ENCODE assay signal across 13 cellular contexts in the genomic region with DNA sequence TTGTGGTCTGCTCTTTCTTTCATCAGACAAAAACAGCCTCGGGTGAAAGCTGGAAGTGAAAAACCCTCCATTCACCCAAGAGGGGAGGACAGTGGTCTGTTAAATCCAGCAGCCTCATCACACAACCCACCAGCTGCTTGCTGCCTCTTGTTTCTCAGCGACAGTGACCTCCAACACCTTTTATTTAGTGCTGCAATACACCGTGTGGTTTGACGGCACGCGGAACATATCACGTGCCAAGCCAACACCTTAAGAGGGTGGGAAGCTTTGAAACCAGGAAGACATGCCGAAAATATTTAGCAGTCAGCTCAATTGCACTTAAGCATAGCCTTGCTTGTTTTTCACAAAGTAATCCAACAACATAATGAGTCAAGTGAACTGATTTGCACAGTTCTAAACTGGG. TPM values are rescaled to one million over a fixed set of nuclear protein-coding genes. Genes with fewer than 3 reads are reported as not detected.
DNase-seq lines count a peak whose midpoint lies in the region; ATAC-seq and TF ChIP-seq lines count a peak whose summit lies in the region.
"Had no signal": no experiment of that assay in that cellular context is flagged by ENCODE, and none has a peak within 500 bp of the region (broad histone marks: within the 10 kb centered on the region; RNA-seq: fewer than 3 reads in every experiment).

No MANE protein-coding gene starts in this region.

- H2AFZ ChIP-seq in neural progenitor cell (replicated peaks): peak overlapping the region; percentile 77

- no peaks in the 10 kb centered on the region for H3K27me3 ChIP-seq in CD8-positive, alpha-beta T cell (ENCODE audit: insufficient read depth, low read length)
- H3K27me3 ChIP-seq in neural progenitor cell: no peaks in the 10 kb centered on the region

- no peak overlapping the region for H3K4me3 ChIP-seq in CD8-positive, alpha-beta T cell (ENCODE audit: low read depth, low read length)
- no peak overlapping the region for H3K4me3 ChIP-seq in neural progenitor cell
- H3K4me3 ChIP-seq: K562 had no signal

- H3K9me3 Mint-ChIP-seq in CD8-positive, alpha-beta T cell: no peaks in the 10 kb centered on the region
- H3K9me3 Mint-ChIP-seq in effector memory CD8-positive, alpha-beta T cell: no peaks in the 10 kb centered on the region
- no peaks in the 10 kb centered on the region for H3K9me3 Mint-ChIP-seq in neural progenitor cell
- no peaks in the 10 kb centered on the region for H3K9me3 Mint-ChIP-seq in activated CD4-positive, alpha-beta T cell treated with anti-CD3 and anti-CD28 coated beads, Interleukin-2, amount 10 ng/mL, durations not matched to agents 7 days and 5 days
- H3K9me3 Mint-ChIP-seq: T-helper 1 cell treated with Interleukin-12 subunit alpha and Interleukin-12 subunit beta and Interleukin-4 antibody, amounts not matched to agents 30 μg/mL and 1 μg/mL, for 36 hours had no signal

- no peaks in the 10 kb centered on the region for H3K9me3 ChIP-seq in CD8-positive, alpha-beta T cell (ENCODE audit: low read length)
- H3K9me3 ChIP-seq in neural progenitor cell (ENCODE audit: low read depth): no peaks in the 10 kb centered on the region

- H3F3A ChIP-seq in neural progenitor cell (ENCODE audit: low read depth): peaks cover 5% of the 10 kb centered on the region

- CTCF ChIA-PET in CD8-positive, alpha-beta T cell (lab: Charles Lee): no interaction called here
- CTCF ChIA-PET in activated CD4-positive, alpha-beta T cell treated with anti-CD3 and anti-CD28 coated beads, Interleukin-2, amount 10 ng/mL, durations not matched to agents 7 days and 5 days (lab: Charles Lee): no interaction called here

- peak in 4 of 7 experiments; percentile 4 to 29 (median 8) for DNase-seq in CD8-positive, alpha-beta T cell
- peak; percentile 6 to 14 (median 9) for DNase-seq in effector memory CD8-positive, alpha-beta T cell
- DNase-seq in neural progenitor cell (ENCODE audit: low spot score) (no peak), DMS 273 treated with DMSO at 0.1 percent for 48 hours (lab: John Stamatoyannopoulos, UW) (no peak)
- no peak for DNase-seq in activated CD4-positive, CD25-positive, alpha-beta regulatory T cell treated with anti-CD3 and anti-CD28 coated beads, Interleukin-2, amount 50 U/mL, for 72 hours
- DNase-seq in activated CD4-positive, alpha-beta T cell treated with anti-CD3 and anti-CD28 coated beads, Interleukin-2, amount 10 ng/mL, durations not matched to agents 7 days and 5 days: no peak
- DNase-seq: activated CD8-positive, alpha-beta memory T cell treated with anti-CD3 and anti-CD28 coated beads, Interleukin-2, amount 50 U/mL, for 4 hours; NCI-H748 treated with DMSO at 0.1 percent for 48 hours; stimulated activated naive CD8-positive, alpha-beta T cell treated with anti-CD3 and anti-CD28 coated beads, Interleukin-15, Interleukin-2, amounts not matched to agents 100 U/mL and 50 U/mL, for 24 hours had no signal

- no peaks in the 10 kb centered on the region for H3K27me3 Mint-ChIP-seq in CD8-positive, alpha-beta T cell (ENCODE audit: low read depth)
- H3K27me3 Mint-ChIP-seq in effector memory CD8-positive, alpha-beta T cell: peaks cover 5 to 9% of the 10 kb centered on the region in 2 donors
- H3K27me3 Mint-ChIP-seq in neural progenitor cell (ENCODE audit: insufficient read depth, low read depth): no peaks in the 10 kb centered on the region
- no peaks in the 10 kb centered on the region for H3K27me3 Mint-ChIP-seq in activated CD4-positive, alpha-beta T cell treated with anti-CD3 and anti-CD28 coated beads, Interleukin-2, amount 10 ng/mL, durations not matched to agents 7 days and 5 days

- H3K36me3 ChIP-seq in CD8-positive, alpha-beta T cell (ENCODE audit: insufficient read depth, low read length): no peaks in the 10 kb centered on the region
- H3K36me3 ChIP-seq in neural progenitor cell: no peaks in the 10 kb centered on the region

- no peak for TF ChIP-seq CTCF in CD8-positive, alpha-beta T cell (IDR thresholded peaks at IDR 0.05)
- TF ChIP-seq CTCF in neural progenitor cell (IDR thresholded peaks at IDR 0.05): no peak

- H3K27ac ChIP-seq in CD8-positive, alpha-beta T cell (ENCODE audit: low read depth, low read length): no peak overlapping the region
- no peak overlapping the region for H3K27ac ChIP-seq in neural progenitor cell

- H4K20me1 ChIP-seq in neural progenitor cell (ENCODE audit: low read depth): no peaks in the 10 kb centered on the region

- H3K9ac ChIP-seq in neural progenitor cell: no peak overlapping the region

- no peak overlapping the region for H3K27ac Mint-ChIP-seq in CD8-positive, alpha-beta T cell
- H3K27ac Mint-ChIP-seq in effector memory CD8-positive, alpha-beta T cell: peak overlapping the region in 1 of 2 donors; percentile 84
- no peak overlapping the region for H3K27ac Mint-ChIP-seq in neural progenitor cell
- no peak overlapping the region for H3K27ac Mint-ChIP-seq in activated CD4-positive, alpha-beta T cell treated with anti-CD3 and anti-CD28 coated beads, Interleukin-2, amount 10 ng/mL, durations not matched to agents 7 days and 5 days
- H3K27ac Mint-ChIP-seq: T-helper 1 cell treated with Interleukin-12 subunit alpha and Interleukin-12 subunit beta and Interleukin-4 antibody, amounts not matched to agents 30 μg/mL and 1 μg/mL, for 36 hours had no signal

- no peaks in the 10 kb centered on the region for H3K79me2 ChIP-seq in neural progenitor cell (ENCODE audit: low read depth)

- peak; percentile 36 for ATAC-seq in CD8-positive, alpha-beta T cell
- peak; percentile 51 for ATAC-seq in HG03432 (IDR thresholded peaks at IDR 0.05; ENCODE audit: unreplicated experiment)
- ATAC-seq in effector memory CD8-positive, alpha-beta T cell (replicated peaks): peak; percentile 97
- no peak for ATAC-seq in GM21529 (IDR thresholded peaks at IDR 0.05; ENCODE audit: unreplicated experiment)
- ATAC-seq: K562; stimulated activated naive CD8-positive, alpha-beta T cell treated with anti-CD3 and anti-CD28 coated beads, Interleukin-15, Interleukin-2, amounts not matched to agents 100 U/mL and 50 U/mL, for 24 hours had no signal

- no peaks in the 10 kb centered on the region for H3K4me1 Mint-ChIP-seq in CD8-positive, alpha-beta T cell (ENCODE audit: low read depth)
- peaks cover 0 to 3% of the 10 kb centered on the region in 2 donors for H3K4me1 Mint-ChIP-seq in effector memory CD8-positive, alpha-beta T cell (ENCODE audit: low read depth in 2 of 2)
- peaks cover 11% of the 10 kb centered on the region for H3K4me1 Mint-ChIP-seq in neural progenitor cell
- no peaks in the 10 kb centered on the region for H3K4me1 Mint-ChIP-seq in activated CD4-positive, alpha-beta T cell treated with anti-CD3 and anti-CD28 coated beads, Interleukin-2, amount 10 ng/mL, durations not matched to agents 7 days and 5 days

- H3K4me1 ChIP-seq in CD8-positive, alpha-beta T cell (ENCODE audit: insufficient read depth, low read length): no peaks in the 10 kb centered on the region
- peaks cover 19% of the 10 kb centered on the region for H3K4me1 ChIP-seq in neural progenitor cell

- no peak overlapping the region for H3K4me2 ChIP-seq in neural progenitor cell

- intact Hi-C loops in CD8-positive, alpha-beta T cell (cut with DNase I, micrococcal nuclease): no loop called here

- POLR2A ChIA-PET in CD8-positive, alpha-beta T cell (lab: Charles Lee): interaction anchor here (1.1 kb wide), 1 partner anchor 313 kb away, joined by 3 read pairs; no protein-coding TSS in a partner anchor
- POLR2A ChIA-PET in activated CD4-positive, alpha-beta T cell treated with anti-CD3 and anti-CD28 coated beads, Interleukin-2, amount 10 ng/mL, durations not matched to agents 7 days and 5 days (lab: Charles Lee): interaction anchor here (0.7 kb wide), 1 partner anchor 34 kb away, joined by 3 read pairs; no protein-coding TSS in a partner anchor

- no peaks in the 10 kb centered on the region for H3K36me3 Mint-ChIP-seq in CD8-positive, alpha-beta T cell
- no peaks in the 10 kb centered on the region for H3K36me3 Mint-ChIP-seq in effector memory CD8-positive, alpha-beta T cell (ENCODE audit: insufficient read depth)
- H3K36me3 Mint-ChIP-seq in neural progenitor cell: no peaks in the 10 kb centered on the region
- H3K36me3 Mint-ChIP-seq in activated CD4-positive, alpha-beta T cell treated with anti-CD3 and anti-CD28 coated beads, Interleukin-2, amount 10 ng/mL, durations not matched to agents 7 days and 5 days (ENCODE audit: low read depth): no peaks in the 10 kb centered on the region

- H3K4me3 Mint-ChIP-seq in CD8-positive, alpha-beta T cell: peak overlapping the region; percentile 33
- H3K4me3 Mint-ChIP-seq in effector memory CD8-positive, alpha-beta T cell: peak overlapping the region; percentile 25 to 36
- no peak overlapping the region for H3K4me3 Mint-ChIP-seq in neural progenitor cell
- no peak overlapping the region for H3K4me3 Mint-ChIP-seq in activated CD4-positive, alpha-beta T cell treated with anti-CD3 and anti-CD28 coated beads, Interleukin-2, amount 10 ng/mL, durations not matched to agents 7 days and 5 days
- H3K4me3 Mint-ChIP-seq: T-helper 1 cell treated with Interleukin-12 subunit alpha and Interleukin-12 subunit beta and Interleukin-4 antibody, amounts not matched to agents 30 μg/mL and 1 μg/mL, for 36 hours had no signal

RNA-seq across cellular contexts. Expression of a gene that starts 39.8 kb away (rescaled TPM):
- 1 to 10 TPM; 7.1 to 7.8 TPM for total RNA-seq in CD8-positive, alpha-beta T cell
- total RNA-seq in neural progenitor cell (ENCODE audit: low replicate concordance): 19.3 and 27.3 TPM in 2 replicates
- total RNA-seq in activated CD4-positive, alpha-beta T cell treated with anti-CD3 and anti-CD28 coated beads, Interleukin-2, amount 10 ng/mL, durations not matched to agents 7 days and 5 days: 10 to 100 TPM; 17.4 to 18.5 TPM

RNA-seq across cellular contexts. Expression of a gene that starts 55.5 kb away (rescaled TPM):
- total RNA-seq in CD8-positive, alpha-beta T cell: 1 to 10 TPM; 1.5 to 1.7 TPM
- 0.84 and 1.4 TPM in 2 replicates for total RNA-seq in neural progenitor cell (ENCODE audit: low replicate concordance)
- total RNA-seq in activated CD4-positive, alpha-beta T cell treated with anti-CD3 and anti-CD28 coated beads, Interleukin-2, amount 10 ng/mL, durations not matched to agents 7 days and 5 days: 1 to 10 TPM; 2.0 to 3.3 TPM

Comparison
In these comparisons a context has a peak if more than half of its experiments do, and no peak if none do; other contexts are left out.
1. DNase-seq: peak in CD8-positive, alpha-beta T cell (4 of 7) and effector memory CD8-positive, alpha-beta T cell (3 of 3); none in neural progenitor cell (single experiment), DMS 273 treated with DMSO at 0.1 percent for 48 hours (single experiment), activated CD4-positive, CD25-positive, alpha-beta regulatory T cell treated with anti-CD3 and anti-CD28 coated beads, Interleukin-2, amount 50 U/mL, for 72 hours (single experiment) and activated CD4-positive, alpha-beta T cell treated with anti-CD3 and anti-CD28 coated beads, Interleukin-2, amount 10 ng/mL, durations not matched to agents 7 days and 5 days (single experiment).
2. H3K4me3 Mint-ChIP-seq: peak in CD8-positive, alpha-beta T cell (single experiment) and effector memory CD8-positive, alpha-beta T cell (2 of 2); none in neural progenitor cell (single experiment) and activated CD4-positive, alpha-beta T cell treated with anti-CD3 and anti-CD28 coated beads, Interleukin-2, amount 10 ng/mL, durations not matched to agents 7 days and 5 days (single experiment).